8 cellular contexts compared by ENCODE assay signal in the genomic region with DNA sequence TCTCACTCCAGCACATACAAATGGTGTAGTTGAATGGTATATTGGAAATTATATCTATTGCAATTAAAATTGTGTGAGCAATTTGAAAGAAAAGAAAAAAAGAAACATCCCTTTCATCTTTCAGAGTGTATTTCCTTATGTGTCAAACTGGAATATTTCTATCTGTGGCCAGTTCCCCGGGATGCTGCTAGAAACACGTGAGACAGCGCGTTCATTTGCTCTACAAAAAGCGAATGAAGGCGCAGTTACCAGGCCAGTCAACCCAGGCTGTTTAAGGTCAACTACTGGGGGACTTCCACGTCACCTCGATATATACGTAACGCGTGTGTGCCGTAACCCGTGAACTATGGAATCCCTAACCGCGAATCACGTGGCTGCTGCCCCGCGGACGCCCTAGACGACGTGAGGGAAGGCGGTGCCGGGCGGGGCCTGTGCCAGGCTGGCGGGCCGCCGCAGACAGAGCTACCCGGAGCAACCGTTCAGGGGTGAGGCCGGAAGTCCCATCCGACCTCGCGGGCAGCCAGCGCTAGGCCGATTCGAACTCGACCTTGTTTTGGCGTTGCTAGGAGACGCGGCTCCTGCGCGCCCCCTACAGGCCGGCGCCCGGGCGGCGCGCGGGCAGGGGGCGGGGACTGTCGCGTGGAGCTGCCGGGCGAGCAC. TPM values are rescaled to one million over a fixed set of nuclear protein-coding genes. Genes with fewer than 3 reads are reported as not detected.
DNase-seq lines count a peak whose midpoint lies in the region; FAIRE-seq and TF ChIP-seq lines count a peak whose summit lies in the region.

No MANE protein-coding gene starts in this region.

- intact Hi-C loops in activated naive CD4-positive, alpha-beta T cell treated with anti-CD3 and anti-CD28 coated beads for 36 hours (cut with micrococcal nuclease) = loop anchor here (1.0 to 2.0 kb wide), 8 partner anchors 33 to 1713 kb away; a partner anchor contains a TSS

- TF ChIP-seq CTCF in MM.1S (IDR thresholded peaks at IDR 0.05; ENCODE audit: low read length) = peak; percentile 66

- H3K27me3 Mint-ChIP-seq in activated naive CD4-positive, alpha-beta T cell treated with anti-CD3 and anti-CD28 coated beads for 36 hours (ENCODE audit: low read depth) = no peaks in the 10 kb centered on the region

- peak overlapping the region; percentile 71; the same call in 1 of the 2 replicates for H3K4me2 ChIP-seq in MM.1S (ENCODE audit: low read depth, low read length)

- peak overlapping the region; percentile 96 for H3K9ac ChIP-seq in MM.1S (ENCODE audit: low read length)

- peak overlapping the region; percentile 95 for H2AFZ ChIP-seq in MM.1S (ENCODE audit: low read length)

- no peaks in the 10 kb centered on the region for H4K20me1 ChIP-seq in MM.1S (ENCODE audit: insufficient read depth, low read length)

- no peaks in the 10 kb centered on the region for H3K27me3 ChIP-seq in MM.1S (replicated peaks; ENCODE audit: insufficient read depth, low read length)
- H3K27me3 ChIP-seq in SJSA1 (replicated peaks) = no peaks in the 10 kb centered on the region

- H3K9me3 ChIP-seq in MM.1S (replicated peaks; ENCODE audit: insufficient read depth, low read length) = no peaks in the 10 kb centered on the region
- H3K9me3 ChIP-seq in SJSA1 (replicated peaks) = peaks cover 4% of the 10 kb centered on the region; the same call in 1 of the 2 replicates

- CTCF ChIA-PET in activated naive CD4-positive, alpha-beta T cell treated with anti-CD3 and anti-CD28 coated beads for 36 hours (lab: Charles Lee) = interaction anchor here (0.6 to 3.0 kb wide), 18 partner anchors 10 to 575 kb away, joined by 3 to 11 read pairs (median 3); no protein-coding TSS in a partner anchor

- peak overlapping the region; percentile 92 for H3K27ac Mint-ChIP-seq in activated naive CD4-positive, alpha-beta T cell treated with anti-CD3 and anti-CD28 coated beads for 36 hours

- peaks cover 13% of the 10 kb centered on the region for H3F3A ChIP-seq in MM.1S (ENCODE audit: insufficient read depth, low read length)

- H3K36me3 ChIP-seq in MM.1S (replicated peaks; ENCODE audit: insufficient read depth, low read length) = no peaks in the 10 kb centered on the region
- H3K36me3 ChIP-seq in SJSA1 = peaks cover 5% of the 10 kb centered on the region

- peak; percentile 93 for FAIRE-seq in G401.6 (lab: Jason Lieb, UNC)

- no peaks in the 10 kb centered on the region for H3K9me2 ChIP-seq in MM.1S (replicated peaks; ENCODE audit: insufficient read depth, low read length)

- H3K4me1 Mint-ChIP-seq in activated naive CD4-positive, alpha-beta T cell treated with anti-CD3 and anti-CD28 coated beads for 36 hours (ENCODE audit: low read depth) = peaks cover 26% of the 10 kb centered on the region

- H3K36me3 Mint-ChIP-seq in activated naive CD4-positive, alpha-beta T cell treated with anti-CD3 and anti-CD28 coated beads for 36 hours (ENCODE audit: low read depth) = peaks cover 3% of the 10 kb centered on the region

- peaks cover 8% of the 10 kb centered on the region for H3K79me2 ChIP-seq in MM.1S (ENCODE audit: low read length)

- H3K27ac ChIP-seq in MM.1S (ENCODE audit: low read length) = peak overlapping the region; percentile 96
- H3K27ac ChIP-seq in SJSA1 = peak overlapping the region; percentile 91
- H3K27ac ChIP-seq in temporal lobe (ENCODE audit: low read depth, low read length) = peak overlapping the region; percentile 39

- H3K4me3 Mint-ChIP-seq in activated naive CD4-positive, alpha-beta T cell treated with anti-CD3 and anti-CD28 coated beads for 36 hours = peak overlapping the region; percentile 96

- H3K4me1 ChIP-seq in MM.1S (ENCODE audit: low read length) (peaks cover 4% of the 10 kb centered on the region; the same call in 1 of the 2 replicates), SJSA1 (replicated peaks) (peaks cover 5% of the 10 kb centered on the region)

- DNase-seq in HCEC 1CT = peak; percentile 96
- peak; percentile 96 for DNase-seq in MM.1S
- DNase-seq in SJSA1 (ENCODE audit: low read depth in 1 of 2, low spot score in 2 of 2) = peak; percentile 82 to 85
- DNase-seq in activated naive CD4-positive, alpha-beta T cell treated with anti-CD3 and anti-CD28 coated beads for 36 hours = peak; percentile 95
- peak; percentile 80 for DNase-seq in globus pallidus (ENCODE audit: low spot score)
- peak; percentile 87 for DNase-seq in occipital lobe (lab: John Stamatoyannopoulos, UW)

- H3K9me3 Mint-ChIP-seq in activated naive CD4-positive, alpha-beta T cell treated with anti-CD3 and anti-CD28 coated beads for 36 hours = no peaks in the 10 kb centered on the region

- H3K4me3 ChIP-seq in MM.1S (ENCODE audit: low read length) (peak overlapping the region; percentile 73), SJSA1 (peak overlapping the region; percentile 91)

RNA-seq across cellular contexts. Expression of a gene that starts 1.1 kb away (rescaled TPM):
- total RNA-seq in SJSA1 (2014; rRNA removed; shearing (Covaris generic)) = 23.7 and 29.6 TPM in 2 replicates
- 10 to 100 TPM in 1 of 2 experiments, 1 to 10 TPM in 1; 8.1 to 10.0 TPM for total RNA-seq in activated naive CD4-positive, alpha-beta T cell treated with anti-CD3 and anti-CD28 coated beads for 36 hours
- total RNA-seq in occipital lobe = 82.2 TPM
- 30.7 TPM for total RNA-seq in temporal lobe

Comparison
In these comparisons a context has a peak if more than half of its experiments do, and no peak if none do; other contexts are left out.
1. Peak in every context shown above with its lines: DNase-seq, H3K4me3 ChIP-seq and H3K27ac ChIP-seq.
2. H3K27ac ChIP-seq: peak in every context shown above with its lines; median percentile 96 in MM.1S; 91 in SJSA1; 39 in temporal lobe.